In the genomic region with DNA sequence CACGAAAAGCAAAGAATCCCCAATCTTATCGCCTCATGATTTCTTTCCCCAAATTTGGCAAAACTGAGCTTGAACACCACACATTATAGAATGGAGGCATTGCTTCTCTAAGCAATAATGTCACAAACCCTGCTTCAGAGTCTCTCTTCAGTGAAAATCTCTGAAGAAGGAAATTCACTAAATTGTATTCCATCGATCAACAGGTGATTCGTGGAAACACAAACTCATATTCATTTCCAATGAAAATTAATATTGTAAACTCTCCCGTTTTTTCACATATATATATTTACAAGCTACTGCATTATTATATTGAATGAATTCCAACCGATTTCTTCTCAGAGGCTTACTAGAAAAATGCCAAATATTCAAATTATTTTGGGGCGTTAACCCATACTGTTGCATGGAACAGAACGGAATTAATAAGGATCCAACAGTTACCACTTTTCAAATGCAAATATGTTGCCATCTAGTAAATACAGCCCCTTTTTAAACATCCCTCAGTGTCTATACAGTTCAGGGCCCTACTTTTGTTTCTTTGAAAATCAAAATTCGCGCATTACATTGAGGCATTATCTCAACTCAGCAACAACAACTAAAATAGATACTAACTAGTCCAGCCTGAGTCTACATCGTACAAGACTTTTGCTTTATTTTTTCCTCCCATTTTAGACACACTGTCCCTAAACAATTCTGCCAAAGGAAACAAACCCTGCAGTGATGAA, we compare ENCODE assay signal across 8 cellular contexts. TPM values are rescaled to one million over a fixed set of nuclear protein-coding genes. Genes with fewer than 3 reads are reported as not detected.
DNase-seq lines count a peak whose midpoint lies in the region; ATAC-seq, FAIRE-seq and TF ChIP-seq lines count a peak whose summit lies in the region.

No MANE protein-coding gene starts in this region.

- H3K9me3 ChIP-seq in body of pancreas (no peaks in the 10 kb centered on the region), HepG2 (ENCODE audit: low read length) (no peaks in the 10 kb centered on the region), stomach smooth muscle (ENCODE audit: control insufficient read depth in 2 of 2, low read length in 2 of 2) (no peaks in the 10 kb centered on the region)

- no peaks in the 10 kb centered on the region for H4K20me1 ChIP-seq in HepG2 (ENCODE audit: insufficient read depth, low read length)

- no peak for TF ChIP-seq EP300 in HepG2 (IDR thresholded peaks at IDR 0.05; ENCODE audit: low read depth in 2 of 2, low read length in 2 of 2)
- no peak for TF ChIP-seq EP300 in HepG2 (CRISPR knock-in tag; IDR thresholded peaks at IDR 0.05; ENCODE audit: borderline replicate concordance)

- TF ChIP-seq CTCF in body of pancreas (IDR thresholded peaks at IDR 0.05) (no peak), HepG2 (CRISPR knock-in tag; IDR thresholded peaks at IDR 0.05) (no peak)

- H3K4me1 Mint-ChIP-seq in T-helper 2 cell treated with Interferon-gamma antibody and Interleukin-4, amounts not matched to agents 5 μg/mL and 100 μg/mL, for 36 hours (ENCODE audit: low read depth) = peaks cover 7% of the 10 kb centered on the region

- peaks cover 67% of the 10 kb centered on the region for H3K27me3 Mint-ChIP-seq in T-helper 2 cell treated with Interferon-gamma antibody and Interleukin-4, amounts not matched to agents 5 μg/mL and 100 μg/mL, for 36 hours (ENCODE audit: low read depth)

- POLR2A ChIA-PET in HepG2 (lab: Yijun Ruan, JAX) = interaction anchor here (1.1 to 1.7 kb wide), 6 partner anchors 8 to 169 kb away, joined by 3 to 8 read pairs (median 4); a partner anchor contains a TSS

- TF ChIP-seq POLR2A in body of pancreas (IDR thresholded peaks at IDR 0.05) = no peak
- TF ChIP-seq POLR2A in HepG2 (IDR thresholded peaks at IDR 0.05; ENCODE audit: insufficient read depth in 1 of 2, low read depth in 2 of 2, low read length in 2 of 2) = no peak

- 27 to 28% methylated on average over 11 of the region's 11 CpGs for WGBS in body of pancreas, 2 donors
- 71% methylated on average over 11 of the region's 11 CpGs for WGBS in HepG2 (ENCODE audit: low lambda C conversion rate)

- H3K4me1 ChIP-seq in body of pancreas (peaks cover 34% of the 10 kb centered on the region), HepG2 (ENCODE audit: insufficient read depth, low read length) (peaks cover 40% of the 10 kb centered on the region), stomach smooth muscle (ENCODE audit: control insufficient read depth, insufficient read depth, low read length) (peaks cover 13% of the 10 kb centered on the region)

- H3K4me3 ChIP-seq in body of pancreas = peak overlapping the region in 1 of 2 donors; percentile 66
- peak overlapping the region; percentile 65 to 99 (median 92) for H3K4me3 ChIP-seq in HepG2 (replicated peaks in 1 of 3; ENCODE audit: insufficient read depth in 1 of 3, low read depth in 2 of 3, low read length in 3 of 3)
- peak overlapping the region; percentile 88 to 90 for H3K4me3 ChIP-seq in stomach smooth muscle (ENCODE audit: low read length in 2 of 2)

- no peak for TF ChIP-seq RAD21 in HepG2 (CRISPR knock-in tag; IDR thresholded peaks at IDR 0.05)

- no peak for FAIRE-seq in HepG2 (lab: Jason Lieb, UNC)

- H3K27me3 ChIP-seq in body of pancreas (no peaks in the 10 kb centered on the region), HepG2 (ENCODE audit: control insufficient read depth in 1 of 2, insufficient read depth in 2 of 2, low read length in 2 of 2) (no peaks in the 10 kb centered on the region; a peak in 1 of 5 replicates), stomach smooth muscle (ENCODE audit: control insufficient read depth in 1 of 2, insufficient read depth in 2 of 2, low read length in 2 of 2) (no peaks in the 10 kb centered on the region)

- in situ Hi-C loops in HepG2 (cut with HindIII; ENCODE audit: extremely low pct_ligation_motif_present, low pct_unique_long_range_greater_than_20kb) = loop anchor here (5.0 kb wide), 1 partner anchor 136 kb away; a partner anchor contains a TSS

- peaks cover 33% of the 10 kb centered on the region for H3K79me2 ChIP-seq in HepG2 (ENCODE audit: insufficient read depth, low read length)

- H2AFZ ChIP-seq in HepG2 (ENCODE audit: low read length) = no peak overlapping the region

- H3K4me2 ChIP-seq in HepG2 (ENCODE audit: low read depth, low read length) = peak overlapping the region; percentile 92

- BruUV-seq in HepG2 (replicated peaks; lab: Mats Ljungman, UMichigan) = TSS peak; percentile 54

- CTCF ChIA-PET in HepG2 (lab: Yijun Ruan, JAX; ENCODE audit: low intra/inter-chr PET ratio, low total read pairs) = no interaction called here

- ATAC-seq in body of pancreas (no peak), HepG2 (no peak), HG02840 (IDR thresholded peaks at IDR 0.05; ENCODE audit: low FRiP score, unreplicated experiment) (no peak), GM21619 (IDR thresholded peaks at IDR 0.05; ENCODE audit: unreplicated experiment) (no peak)

- H3K36me3 ChIP-seq in body of pancreas (replicated peaks in 1 of 2; ENCODE audit: insufficient read depth in 1 of 2, low read depth in 2 of 2) (no peaks in the 10 kb centered on the region), HepG2 (replicated peaks in 1 of 2; ENCODE audit: control insufficient read depth in 1 of 2, insufficient read depth in 2 of 2, low read length in 2 of 2) (peaks cover 1 to 6% of the 10 kb centered on the region in 2 experiments; a peak in 3 of 5 replicates), stomach smooth muscle (ENCODE audit: control insufficient read depth in 2 of 2, insufficient read depth in 2 of 2, low read length in 2 of 2) (peaks cover 0 to 6% of the 10 kb centered on the region in 2 donors)

- no peaks in the 10 kb centered on the region for H3K36me3 Mint-ChIP-seq in T-helper 2 cell treated with Interferon-gamma antibody and Interleukin-4, amounts not matched to agents 5 μg/mL and 100 μg/mL, for 36 hours (ENCODE audit: low read depth)

- H3K27ac Mint-ChIP-seq in T-helper 2 cell treated with Interferon-gamma antibody and Interleukin-4, amounts not matched to agents 5 μg/mL and 100 μg/mL, for 36 hours = no peak overlapping the region

- intact Hi-C loops in body of pancreas (cut with DNase I) (no loop called here), HepG2 (cut with micrococcal nuclease; ENCODE audit: unreplicated experiment) (loop anchor here (2.0 to 10.0 kb wide), 3 partner anchors 55 to 169 kb away; a partner anchor contains a TSS)

- no peak for DNase-seq in T-helper 2 cell treated with Interferon-gamma antibody and Interleukin-4, amounts not matched to agents 5 μg/mL and 100 μg/mL, for 36 hours (ENCODE audit: low spot score)
- DNase-seq in T-helper 2 cell (no peak), body of pancreas (no peak), HepG2 (ENCODE audit: low spot score) (no peak), retina (no peak)

- H3K4me3 Mint-ChIP-seq in T-helper 2 cell treated with Interferon-gamma antibody and Interleukin-4, amounts not matched to agents 5 μg/mL and 100 μg/mL, for 36 hours = peak overlapping the region; percentile 26

- H3K9ac ChIP-seq in HepG2 (ENCODE audit: insufficient read depth, low read depth, low read length) (peak overlapping the region; percentile 79), stomach smooth muscle (ENCODE audit: low read length in 2 of 2) (peak overlapping the region; percentile 80)

- H3K9me3 Mint-ChIP-seq in T-helper 2 cell treated with Interferon-gamma antibody and Interleukin-4, amounts not matched to agents 5 μg/mL and 100 μg/mL, for 36 hours = no peaks in the 10 kb centered on the region

- H3K27ac ChIP-seq in body of pancreas = peak overlapping the region; percentile 71 to 85 (median 79)
- H3K27ac ChIP-seq in HepG2 (ENCODE audit: extremely low read length, insufficient read depth, low read length) = peak overlapping the region; percentile 87
- H3K27ac ChIP-seq in stomach smooth muscle (ENCODE audit: low read length) = peak overlapping the region; percentile 69

TF ChIP-seq in HepG2, 621 proteins besides CTCF, POLR2A, EP300 and RAD21 (continues in another document):
- TF ChIP-seq SAP130 (CRISPR knock-in tag; IDR thresholded peaks at IDR 0.05; ENCODE audit: low read depth) (no peak), NAIF1 (CRISPR knock-in tag; IDR thresholded peaks at IDR 0.05; ENCODE audit: borderline replicate concordance) (0 out of 2 replicates have a peak, but pooled peaks have one; percentile 47), MIER3 (CRISPR knock-in tag; IDR thresholded peaks at IDR 0.05; ENCODE audit: borderline replicate concordance) (no peak)
- TF ChIP-seq, protein P1, sequence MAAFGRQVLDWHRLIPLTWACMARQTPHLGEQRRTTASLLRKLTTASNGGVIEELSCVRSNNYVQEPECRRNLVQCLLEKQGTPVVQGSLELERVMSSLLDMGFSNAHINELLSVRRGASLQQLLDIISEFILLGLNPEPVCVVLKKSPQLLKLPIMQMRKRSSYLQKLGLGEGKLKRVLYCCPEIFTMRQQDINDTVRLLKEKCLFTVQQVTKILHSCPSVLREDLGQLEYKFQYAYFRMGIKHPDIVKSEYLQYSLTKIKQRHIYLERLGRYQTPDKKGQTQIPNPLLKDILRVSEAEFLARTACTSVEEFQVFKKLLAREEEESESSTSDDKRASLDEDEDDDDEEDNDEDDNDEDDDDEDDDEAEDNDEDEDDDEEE (CRISPR knock-in tag; IDR thresholded peaks at IDR 0.05) = no peak

RNA-seq across cellular contexts. Expression of a gene that starts 1.3 kb away (rescaled TPM):
- total RNA-seq in body of pancreas = 10 to 100 TPM; 13.2 to 17.1 TPM
- total RNA-seq in HepG2 (2016; rRNA removed; fragmentation: Illumina TruSeq; extraction: Trizol) = 37.2 and 48.3 TPM in 2 replicates
- 12.1 and 13.7 TPM in 2 replicates for total RNA-seq in HepG2 (2016; cell fraction: cytosol; rRNA removed; fragmentation: Illumina TruSeq; extraction: Trizol; ENCODE audit: low read depth)
- total RNA-seq in HepG2 (2016; cell fraction: insoluble cytoplasmic fraction; rRNA removed; fragmentation: Illumina TruSeq; extraction: Trizol) = 35.4 and 47.0 TPM in 2 replicates
- 23.2 and 29.0 TPM in 2 replicates for total RNA-seq in HepG2 (2016; cell fraction: membrane; rRNA removed; fragmentation: Illumina TruSeq; extraction: Trizol)
- total RNA-seq in HepG2 (2016; cell fraction: nucleus; rRNA removed; fragmentation: Illumina TruSeq; extraction: Trizol) = 37.1 and 42.5 TPM in 2 replicates
- 19.5 and 21.1 TPM in 2 replicates for polyA plus RNA-seq in HepG2 (2011; rRNA removed)
- 14.7 and 19.5 TPM in 2 replicates for polyA plus RNA-seq in HepG2 (2011; cell fraction: cytosol; rRNA removed)
- 16.8 and 17.7 TPM in 2 replicates for polyA plus RNA-seq in HepG2 (2011; cell fraction: nucleus; rRNA removed)
- 17.5 and 22.9 TPM in 2 replicates for polyA plus RNA-seq in HepG2 (2012)
- polyA plus RNA-seq in HepG2 (2016; cell fraction: cytosol; fragmentation: Illumina TruSeq; extraction: Trizol; ENCODE audit: low read depth) = 12.4 and 13.8 TPM in 2 replicates
- 33.5 and 35.2 TPM in 2 replicates for polyA plus RNA-seq in HepG2 (2016; cell fraction: insoluble cytoplasmic fraction; fragmentation: Illumina TruSeq; extraction: Trizol; ENCODE audit: low read depth)
- polyA plus RNA-seq in HepG2 (2016; cell fraction: membrane; fragmentation: Illumina TruSeq; extraction: Trizol; ENCODE audit: low read depth) = 17.4 and 21.2 TPM in 2 replicates
- 32.6 and 33.2 TPM in 2 replicates for polyA plus RNA-seq in HepG2 (2016; cell fraction: nucleus; fragmentation: Illumina TruSeq; extraction: Trizol; ENCODE audit: insufficient read depth, low read depth)
- 22.0 and 49.6 TPM in 2 replicates for polyA minus RNA-seq in HepG2 (2011; rRNA and poly(A)+ RNA removed; ENCODE audit: low replicate concordance)
- polyA minus RNA-seq in HepG2 (2011; cell fraction: cytosol; rRNA and poly(A)+ RNA removed) = 22.4 TPM in 2 replicates
- 55.1 and 57.9 TPM in 2 replicates for polyA minus RNA-seq in HepG2 (2011; cell fraction: nucleus; rRNA and poly(A)+ RNA removed)
